13 cellular contexts compared by ENCODE assay signal in genomic region chr3:176650478-176650877, GRCh38.
DNase-seq lines count a peak whose midpoint lies in the region; ATAC-seq and TF ChIP-seq lines count a peak whose summit lies in the region.
"Had no signal": no experiment of that assay in that cellular context is flagged by ENCODE, and none has a peak within 500 bp of the region (broad histone marks: within the 10 kb centered on the region; RNA-seq: fewer than 3 reads in every experiment).

No MANE protein-coding gene starts in this region.

- no peaks in the 10 kb centered on the region for H3F3A ChIP-seq in OCI-LY1 (ENCODE audit: insufficient read depth, low read length)

- ATAC-seq in GM21529 (IDR thresholded peaks at IDR 0.05; ENCODE audit: unreplicated experiment): peak; percentile 53
- ATAC-seq in left cardiac atrium: no peak
- ATAC-seq in HG03520 (IDR thresholded peaks at IDR 0.05; ENCODE audit: unreplicated experiment): no peak

- no peaks in the 10 kb centered on the region for H3K27me3 ChIP-seq in OCI-LY1 (ENCODE audit: insufficient read depth, low read length)
- H3K27me3 ChIP-seq: colonic mucosa had no signal

- no peaks in the 10 kb centered on the region for H3K4me1 ChIP-seq in OCI-LY1 (ENCODE audit: insufficient read depth, low read length, severe bottlenecking)
- H3K4me1 ChIP-seq: colonic mucosa had no signal

- H3K9me2 ChIP-seq in OCI-LY1 (ENCODE audit: low read depth, low read length): no peaks in the 10 kb centered on the region

- H2AFZ ChIP-seq in OCI-LY1 (ENCODE audit: low read length): no peak overlapping the region

- TF ChIP-seq CTCF in OCI-LY1 (IDR thresholded peaks at IDR 0.05; ENCODE audit: low read length): peak; percentile 42; the same call in 1 of the 2 replicates
- peak; percentile 32 for TF ChIP-seq CTCF in fibroblast of mammary gland (conservative IDR thresholded peaks at IDR 0.05; ENCODE audit: control insufficient read depth, insufficient read depth, low read depth, low read length)

- H3K9me3 ChIP-seq in OCI-LY1 (ENCODE audit: low read length): no peaks in the 10 kb centered on the region
- H3K9me3 ChIP-seq: colonic mucosa had no signal

- DNase-seq in AG20443 (ENCODE audit: low spot score): peak; percentile 27
- DNase-seq in fibroblast of mammary gland (ENCODE audit: low read depth): peak; percentile 65
- no peak for DNase-seq in NOMO-1 (lab: John Stamatoyannopoulos, UW; ENCODE audit: unreplicated experiment in 2 of 2)
- DNase-seq in left cardiac atrium: no peak
- DNase-seq in activated CD8-positive, alpha-beta memory T cell treated with anti-CD3 and anti-CD28 coated beads for 24 hours: no peak
- DNase-seq: activated T-cell treated with anti-CD3 and anti-CD28 coated beads, Interleukin-2, amount 50 U/mL, for 1 hour; CD4-positive, CD25-positive, alpha-beta regulatory T cell; colonic mucosa; naive B cell; NCI-H524 treated with DMSO at 0.1 percent for 48 hours had no signal

- no peak overlapping the region for H3K4me2 ChIP-seq in OCI-LY1 (ENCODE audit: low read length)

- no peak overlapping the region for H3K27ac ChIP-seq in OCI-LY1 (ENCODE audit: low read depth, low read length, poor library complexity, severe bottlenecking)
- H3K27ac ChIP-seq: colonic mucosa had no signal

- H3K4me3 ChIP-seq in OCI-LY1 (ENCODE audit: low read depth, low read length, poor library complexity, severe bottlenecking) (no peak overlapping the region), fibroblast of mammary gland (ENCODE audit: control insufficient read depth, low read depth, low read length) (no peak overlapping the region)
- H3K4me3 ChIP-seq: colonic mucosa had no signal

- H3K36me3 ChIP-seq in OCI-LY1 (ENCODE audit: insufficient read depth, low read length): no peaks in the 10 kb centered on the region
- H3K36me3 ChIP-seq: colonic mucosa had no signal

- H3K79me2 ChIP-seq in OCI-LY1 (ENCODE audit: insufficient read depth, low read length): no peaks in the 10 kb centered on the region

- H4K20me1 ChIP-seq in OCI-LY1 (ENCODE audit: insufficient read depth, low read length): no peaks in the 10 kb centered on the region

- intact Hi-C loops in left cardiac atrium (cut with DNase I): no loop called here

- no peak overlapping the region for H3K9ac ChIP-seq in OCI-LY1 (ENCODE audit: low read length)

Comparison
In these comparisons a context has a peak if more than half of its experiments do, and no peak if none do; other contexts are left out.
1. DNase-seq: peak in AG20443 (single experiment) and fibroblast of mammary gland (single experiment); none in NOMO-1 (0 of 2), left cardiac atrium (single experiment) and activated CD8-positive, alpha-beta memory T cell treated with anti-CD3 and anti-CD28 coated beads for 24 hours (single experiment).